1 cellular context compared by ENCODE assay signal in the genomic region with DNA sequence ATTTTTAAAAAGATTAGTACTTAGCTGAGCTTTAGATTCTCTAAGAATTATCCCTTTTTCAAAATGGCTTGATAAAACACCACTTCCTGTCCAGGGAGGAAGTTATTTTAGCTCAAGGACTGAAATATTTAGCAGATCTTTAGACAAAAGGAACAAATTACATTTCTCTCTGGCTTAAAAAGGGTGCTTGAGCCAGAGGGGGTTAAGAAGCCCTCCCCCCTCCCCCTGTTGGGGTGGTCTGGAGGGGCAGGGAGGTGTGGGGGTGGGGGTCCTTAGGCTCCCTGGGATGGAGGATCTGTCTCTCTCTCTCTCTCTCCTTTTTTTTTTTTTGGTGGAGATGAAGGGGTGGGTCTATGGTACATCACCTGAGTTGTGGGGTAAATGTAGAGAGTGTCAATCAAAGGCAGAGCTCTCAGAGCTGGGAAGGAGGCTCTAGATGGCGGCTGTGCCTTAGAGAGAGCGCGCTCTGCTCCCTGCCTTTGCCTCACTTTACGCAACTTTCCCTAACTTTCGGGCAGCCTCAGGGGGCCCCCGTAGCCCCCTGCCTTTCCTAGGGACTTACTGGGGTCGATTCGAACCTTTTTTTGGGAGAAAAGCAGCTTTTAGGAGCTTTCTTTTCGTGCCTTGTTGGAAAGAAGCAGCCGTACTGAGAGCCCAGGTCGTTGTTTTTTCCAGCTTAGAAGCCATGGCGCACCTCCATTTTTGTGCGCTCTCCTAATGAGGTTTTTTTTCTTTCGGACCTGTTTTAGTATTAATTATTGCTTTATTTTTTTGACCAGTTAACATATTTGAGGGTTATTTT.
A peak's percentile ranks its signal among the peaks of the same experiment; 100 is the strongest.
TF ChIP-seq lines count a peak whose summit lies in the region.

TSS of gene CHD2 (plus strand) at position 415 of the 802 bp plus-strand sequence. CDS start 914 bp downstream, outside the sequence.

TF ChIP-seq in HepG2, 621 proteins besides CTCF, POLR2A, EP300 and RAD21 (continued from another document and continues in another):
- TF ChIP-seq NCOA5 (CRISPR knock-in tag; IDR thresholded peaks at IDR 0.05) (no peak), ZBTB14 (CRISPR knock-in tag; IDR thresholded peaks at IDR 0.05) (no peak), ZKSCAN5 (CRISPR knock-in tag; IDR thresholded peaks at IDR 0.05) (no peak), ZSCAN21 (CRISPR knock-in tag; IDR thresholded peaks at IDR 0.05; ENCODE audit: borderline replicate concordance) (no peak), ZFP91 (CRISPR knock-in tag; IDR thresholded peaks at IDR 0.05; ENCODE audit: borderline replicate concordance) (no peak), HOXA3 (CRISPR knock-in tag; IDR thresholded peaks at IDR 0.05) (peak; percentile 38; the same call in 1 of the 2 replicates), ELF4 (CRISPR knock-in tag; IDR thresholded peaks at IDR 0.05; ENCODE audit: borderline replicate concordance) (0 out of 2 replicates have a peak, but pooled peaks have one; percentile 41), NPAS2 (CRISPR knock-in tag; IDR thresholded peaks at IDR 0.05; ENCODE audit: borderline replicate concordance) (no peak), ZMYM2 (CRISPR knock-in tag; IDR thresholded peaks at IDR 0.05) (no peak), MYNN (CRISPR knock-in tag; IDR thresholded peaks at IDR 0.05; ENCODE audit: low read depth) (no peak; the same call in 1 of the 2 replicates), TRIM24 (CRISPR knock-in tag; IDR thresholded peaks at IDR 0.05) (no peak), HNF4G (IDR thresholded peaks at IDR 0.05; ENCODE audit: borderline replicate concordance, low read depth, low read length) (no peak), HNF4G (CRISPR knock-in tag; IDR thresholded peaks at IDR 0.05; ENCODE audit: borderline replicate concordance, low read depth) (no peak), REL (CRISPR knock-in tag; conservative IDR thresholded peaks at IDR 0.05) (no peak), TRAFD1 (CRISPR knock-in tag; IDR thresholded peaks at IDR 0.05; ENCODE audit: borderline replicate concordance) (no peak), RARG (CRISPR knock-in tag; IDR thresholded peaks at IDR 0.05; ENCODE audit: low read depth) (no peak), TGIF2 (CRISPR knock-in tag; IDR thresholded peaks at IDR 0.05) (no peak), GFI1 (CRISPR knock-in tag; IDR thresholded peaks at IDR 0.05; ENCODE audit: borderline replicate concordance) (no peak), ATF1 (CRISPR knock-in tag; IDR thresholded peaks at IDR 0.05) (no peak), ZSCAN30 (CRISPR knock-in tag; IDR thresholded peaks at IDR 0.05) (no peak), KAT8 (CRISPR knock-in tag; IDR thresholded peaks at IDR 0.05) (peak; percentile 72), HMG20A (CRISPR knock-in tag; IDR thresholded peaks at IDR 0.05; ENCODE audit: borderline replicate concordance) (no peak), ZNF136 (CRISPR knock-in tag; IDR thresholded peaks at IDR 0.05; ENCODE audit: low read depth) (no peak), ARID3A (IDR thresholded peaks at IDR 0.05; ENCODE audit: low read depth, low read length) (peak; percentile 68; the same call in 1 of the 2 replicates), ZNF501 (CRISPR knock-in tag; IDR thresholded peaks at IDR 0.05) (peak; percentile 49; the same call in 1 of the 2 replicates), TOPORS (CRISPR knock-in tag; IDR thresholded peaks at IDR 0.05) (no peak), ARHGAP35 (CRISPR knock-in tag; IDR thresholded peaks at IDR 0.05; ENCODE audit: borderline replicate concordance) (no peak), FOXK2 (IDR thresholded peaks at IDR 0.05) (no peak), GLI4 (CRISPR knock-in tag; IDR thresholded peaks at IDR 0.05; ENCODE audit: borderline replicate concordance) (no peak), ZFP36L1 (CRISPR knock-in tag; IDR thresholded peaks at IDR 0.05) (no peak), ATF7 (IDR thresholded peaks at IDR 0.05) (no peak), ATF7 (CRISPR knock-in tag; IDR thresholded peaks at IDR 0.05) (no peak), POGZ (CRISPR knock-in tag; IDR thresholded peaks at IDR 0.05) (peak; percentile 47; the same call in 1 of the 2 replicates), KLF9 (CRISPR knock-in tag; IDR thresholded peaks at IDR 0.05; ENCODE audit: low read depth) (0 out of 2 replicates have a peak, but pooled peaks have one; percentile 45), ZNF567 (CRISPR knock-in tag; IDR thresholded peaks at IDR 0.05; ENCODE audit: borderline replicate concordance) (no peak), MBNL3 (CRISPR knock-in tag; conservative IDR thresholded peaks at IDR 0.05) (no peak), ASH2L (IDR thresholded peaks at IDR 0.05; ENCODE audit: insufficient read length, low read depth, low read length) (peak; percentile 42), ZBTB21 (CRISPR knock-in tag; IDR thresholded peaks at IDR 0.05) (no peak), ZNF33A (CRISPR knock-in tag; IDR thresholded peaks at IDR 0.05; ENCODE audit: borderline replicate concordance) (no peak), ZNF563 (CRISPR knock-in tag; IDR thresholded peaks at IDR 0.05) (no peak), ZNF569 (CRISPR knock-in tag; IDR thresholded peaks at IDR 0.05; ENCODE audit: borderline replicate concordance) (no peak)
- TF ChIP-seq, protein P1, sequence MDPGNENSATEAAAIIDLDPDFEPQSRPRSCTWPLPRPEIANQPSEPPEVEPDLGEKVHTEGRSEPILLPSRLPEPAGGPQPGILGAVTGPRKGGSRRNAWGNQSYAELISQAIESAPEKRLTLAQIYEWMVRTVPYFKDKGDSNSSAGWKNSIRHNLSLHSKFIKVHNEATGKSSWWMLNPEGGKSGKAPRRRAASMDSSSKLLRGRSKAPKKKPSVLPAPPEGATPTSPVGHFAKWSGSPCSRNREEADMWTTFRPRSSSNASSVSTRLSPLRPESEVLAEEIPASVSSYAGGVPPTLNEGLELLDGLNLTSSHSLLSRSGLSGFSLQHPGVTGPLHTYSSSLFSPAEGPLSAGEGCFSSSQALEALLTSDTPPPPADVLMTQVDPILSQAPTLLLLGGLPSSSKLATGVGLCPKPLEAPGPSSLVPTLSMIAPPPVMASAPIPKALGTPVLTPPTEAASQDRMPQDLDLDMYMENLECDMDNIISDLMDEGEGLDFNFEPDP (CRISPR knock-in tag; conservative IDR thresholded peaks at IDR 0.05) = no peak
- TF ChIP-seq, protein P2, sequence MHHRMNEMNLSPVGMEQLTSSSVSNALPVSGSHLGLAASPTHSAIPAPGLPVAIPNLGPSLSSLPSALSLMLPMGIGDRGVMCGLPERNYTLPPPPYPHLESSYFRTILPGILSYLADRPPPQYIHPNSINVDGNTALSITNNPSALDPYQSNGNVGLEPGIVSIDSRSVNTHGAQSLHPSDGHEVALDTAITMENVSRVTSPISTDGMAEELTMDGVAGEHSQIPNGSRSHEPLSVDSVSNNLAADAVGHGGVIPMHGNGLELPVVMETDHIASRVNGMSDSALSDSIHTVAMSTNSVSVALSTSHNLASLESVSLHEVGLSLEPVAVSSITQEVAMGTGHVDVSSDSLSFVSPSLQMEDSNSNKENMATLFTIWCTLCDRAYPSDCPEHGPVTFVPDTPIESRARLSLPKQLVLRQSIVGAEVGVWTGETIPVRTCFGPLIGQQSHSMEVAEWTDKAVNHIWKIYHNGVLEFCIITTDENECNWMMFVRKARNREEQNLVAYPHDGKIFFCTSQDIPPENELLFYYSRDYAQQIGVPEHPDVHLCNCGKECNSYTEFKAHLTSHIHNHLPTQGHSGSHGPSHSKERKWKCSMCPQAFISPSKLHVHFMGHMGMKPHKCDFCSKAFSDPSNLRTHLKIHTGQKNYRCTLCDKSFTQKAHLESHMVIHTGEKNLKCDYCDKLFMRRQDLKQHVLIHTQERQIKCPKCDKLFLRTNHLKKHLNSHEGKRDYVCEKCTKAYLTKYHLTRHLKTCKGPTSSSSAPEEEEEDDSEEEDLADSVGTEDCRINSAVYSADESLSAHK (CRISPR knock-in tag; IDR thresholded peaks at IDR 0.05; ENCODE audit: borderline replicate concordance) = no peak
- TF ChIP-seq, protein P3, sequence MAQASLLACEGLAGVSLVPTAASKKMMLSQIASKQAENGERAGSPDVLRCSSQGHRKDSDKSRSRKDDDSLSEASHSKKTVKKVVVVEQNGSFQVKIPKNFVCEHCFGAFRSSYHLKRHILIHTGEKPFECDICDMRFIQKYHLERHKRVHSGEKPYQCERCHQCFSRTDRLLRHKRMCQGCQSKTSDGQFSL (CRISPR knock-in tag; IDR thresholded peaks at IDR 0.05) = no peak
- TF ChIP-seq, protein P4, sequence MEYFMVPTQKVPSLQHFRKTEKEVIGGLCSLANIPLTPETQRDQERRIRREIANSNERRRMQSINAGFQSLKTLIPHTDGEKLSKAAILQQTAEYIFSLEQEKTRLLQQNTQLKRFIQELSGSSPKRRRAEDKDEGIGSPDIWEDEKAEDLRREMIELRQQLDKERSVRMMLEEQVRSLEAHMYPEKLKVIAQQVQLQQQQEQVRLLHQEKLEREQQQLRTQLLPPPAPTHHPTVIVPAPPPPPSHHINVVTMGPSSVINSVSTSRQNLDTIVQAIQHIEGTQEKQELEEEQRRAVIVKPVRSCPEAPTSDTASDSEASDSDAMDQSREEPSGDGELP (IDR thresholded peaks at IDR 0.05; ENCODE audit: borderline replicate concordance, low read depth) = peak; percentile 61; the same call in 1 of the 2 replicates
- TF ChIP-seq, protein P5, sequence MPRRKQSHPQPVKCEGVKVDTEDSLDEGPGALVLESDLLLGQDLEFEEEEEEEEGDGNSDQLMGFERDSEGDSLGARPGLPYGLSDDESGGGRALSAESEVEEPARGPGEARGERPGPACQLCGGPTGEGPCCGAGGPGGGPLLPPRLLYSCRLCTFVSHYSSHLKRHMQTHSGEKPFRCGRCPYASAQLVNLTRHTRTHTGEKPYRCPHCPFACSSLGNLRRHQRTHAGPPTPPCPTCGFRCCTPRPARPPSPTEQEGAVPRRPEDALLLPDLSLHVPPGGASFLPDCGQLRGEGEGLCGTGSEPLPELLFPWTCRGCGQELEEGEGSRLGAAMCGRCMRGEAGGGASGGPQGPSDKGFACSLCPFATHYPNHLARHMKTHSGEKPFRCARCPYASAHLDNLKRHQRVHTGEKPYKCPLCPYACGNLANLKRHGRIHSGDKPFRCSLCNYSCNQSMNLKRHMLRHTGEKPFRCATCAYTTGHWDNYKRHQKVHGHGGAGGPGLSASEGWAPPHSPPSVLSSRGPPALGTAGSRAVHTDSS (CRISPR knock-in tag; conservative IDR thresholded peaks at IDR 0.05) = no peak
- TF ChIP-seq, protein P6, sequence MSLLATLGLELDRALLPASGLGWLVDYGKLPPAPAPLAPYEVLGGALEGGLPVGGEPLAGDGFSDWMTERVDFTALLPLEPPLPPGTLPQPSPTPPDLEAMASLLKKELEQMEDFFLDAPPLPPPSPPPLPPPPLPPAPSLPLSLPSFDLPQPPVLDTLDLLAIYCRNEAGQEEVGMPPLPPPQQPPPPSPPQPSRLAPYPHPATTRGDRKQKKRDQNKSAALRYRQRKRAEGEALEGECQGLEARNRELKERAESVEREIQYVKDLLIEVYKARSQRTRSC (CRISPR knock-in tag; IDR thresholded peaks at IDR 0.05; ENCODE audit: low read depth) = no peak
- TF ChIP-seq, protein P7, sequence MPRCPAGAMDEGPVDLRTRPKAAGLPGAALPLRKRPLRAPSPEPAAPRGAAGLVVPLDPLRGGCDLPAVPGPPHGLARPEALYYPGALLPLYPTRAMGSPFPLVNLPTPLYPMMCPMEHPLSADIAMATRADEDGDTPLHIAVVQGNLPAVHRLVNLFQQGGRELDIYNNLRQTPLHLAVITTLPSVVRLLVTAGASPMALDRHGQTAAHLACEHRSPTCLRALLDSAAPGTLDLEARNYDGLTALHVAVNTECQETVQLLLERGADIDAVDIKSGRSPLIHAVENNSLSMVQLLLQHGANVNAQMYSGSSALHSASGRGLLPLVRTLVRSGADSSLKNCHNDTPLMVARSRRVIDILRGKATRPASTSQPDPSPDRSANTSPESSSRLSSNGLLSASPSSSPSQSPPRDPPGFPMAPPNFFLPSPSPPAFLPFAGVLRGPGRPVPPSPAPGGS (CRISPR knock-in tag; IDR thresholded peaks at IDR 0.05) = no peak
